1 cellular context compared by ENCODE assay signal in the genomic region with DNA sequence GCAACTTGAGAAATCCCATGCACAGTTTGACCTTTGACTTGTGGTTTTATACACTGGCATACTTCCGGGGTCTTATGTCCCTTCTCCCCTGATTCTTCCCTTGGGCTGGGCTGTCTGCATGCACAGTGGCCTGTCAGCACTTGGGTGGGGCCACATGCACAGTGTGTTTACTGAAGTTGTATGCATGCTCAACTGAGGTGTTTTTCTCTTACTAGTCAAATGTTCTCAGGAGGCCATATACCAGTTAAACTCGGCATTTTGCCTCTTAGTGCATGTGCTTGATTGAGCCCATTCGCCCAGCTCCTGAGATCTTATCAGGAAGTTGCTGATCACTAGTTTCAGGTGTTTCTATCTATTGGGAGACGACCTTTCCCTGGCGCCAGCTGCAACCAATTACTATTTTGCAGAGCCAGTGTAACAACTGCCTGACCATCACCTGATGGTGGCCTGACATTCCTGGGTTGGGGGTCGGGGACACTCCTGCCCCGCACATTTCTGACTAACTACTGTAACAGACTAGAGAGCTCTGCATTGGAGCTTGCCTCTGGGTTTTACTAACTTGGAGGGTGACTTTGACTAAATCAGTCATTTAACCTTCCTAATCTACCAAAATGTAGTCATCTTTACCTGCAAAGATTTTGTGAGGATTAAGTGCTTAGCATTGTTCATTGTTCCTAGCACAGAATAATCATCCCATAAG.
TF ChIP-seq lines count a peak whose summit lies in the region.

No MANE protein-coding gene starts in this region.

TF ChIP-seq in H1, 55 proteins besides CTCF, POLR2A, EP300 and RAD21:
- TF ChIP-seq SUZ12 (IDR thresholded peaks at IDR 0.05; ENCODE audit: low read length) (no peak), SAP30 (IDR thresholded peaks at IDR 0.05; ENCODE audit: insufficient read depth, insufficient replicate concordance, low read length) (no peak), ZNF274 (IDR thresholded peaks at IDR 0.05; ENCODE audit: borderline replicate concordance, extremely low read depth, low read length) (no peak), CBX8 (IDR thresholded peaks at IDR 0.05; ENCODE audit: borderline replicate concordance, low read depth, low read length) (no peak), SIX5 (IDR thresholded peaks at IDR 0.05; ENCODE audit: low read depth, low read length) (no peak), TEAD4 (IDR thresholded peaks at IDR 0.05; ENCODE audit: low read depth, low read length) (peak; percentile 86), ASH2L (IDR thresholded peaks at IDR 0.05; ENCODE audit: low read length) (no peak), KDM5A (IDR thresholded peaks at IDR 0.05; ENCODE audit: low read length) (no peak), CBX5 (IDR thresholded peaks at IDR 0.05; ENCODE audit: low read depth, low read length) (no peak), SRF (IDR thresholded peaks at IDR 0.05; ENCODE audit: low read depth, low read length) (no peak), SP1 (IDR thresholded peaks at IDR 0.05; ENCODE audit: low read depth, low read length) (peak; percentile 36; the same call in 1 of the 2 replicates)
- TF ChIP-seq, protein P1, sequence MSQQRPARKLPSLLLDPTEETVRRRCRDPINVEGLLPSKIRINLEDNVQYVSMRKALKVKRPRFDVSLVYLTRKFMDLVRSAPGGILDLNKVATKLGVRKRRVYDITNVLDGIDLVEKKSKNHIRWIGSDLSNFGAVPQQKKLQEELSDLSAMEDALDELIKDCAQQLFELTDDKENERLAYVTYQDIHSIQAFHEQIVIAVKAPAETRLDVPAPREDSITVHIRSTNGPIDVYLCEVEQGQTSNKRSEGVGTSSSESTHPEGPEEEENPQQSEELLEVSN (IDR thresholded peaks at IDR 0.05) = no peak
